ENCODE assay signal across 8 cellular contexts in genomic region chr21:27564684-27565280, GRCh38.
A peak's percentile ranks its signal among the peaks of the same experiment; 100 is the strongest.
DNase-seq lines count a peak whose midpoint lies in the region; ATAC-seq, FAIRE-seq and TF ChIP-seq lines count a peak whose summit lies in the region.

No MANE protein-coding gene starts in this region.

- no peak overlapping the region for H3K4me3 ChIP-seq in PC-3 (ENCODE audit: low read length)

- no peaks in the 10 kb centered on the region for H3K36me3 ChIP-seq in PC-3 (ENCODE audit: low read depth, low read length)

- H4K20me1 ChIP-seq in PC-3 (ENCODE audit: low read length), result no peaks in the 10 kb centered on the region

- FAIRE-seq in GM12892 (lab: Jason Lieb, UNC), result no peak

- intact Hi-C loops in PC-3 (cut with micrococcal nuclease), result loop anchor here (1.0 to 10.0 kb wide), 9 partner anchors 87 to 1183 kb away; partner anchors contain the start of gene ADAMTS5

- no peaks in the 10 kb centered on the region for H3K36me3 Mint-ChIP-seq in nephron (ENCODE audit: low read depth)

- peaks cover 1% of the 10 kb centered on the region for H3K4me1 ChIP-seq in PC-3 (ENCODE audit: insufficient read depth, low read length)

- no peaks in the 10 kb centered on the region for H3K27me3 ChIP-seq in PC-3 (ENCODE audit: low read length)

- H3K4me1 Mint-ChIP-seq in nephron, result peaks cover 42% of the 10 kb centered on the region

- H3K27me3 Mint-ChIP-seq in nephron (ENCODE audit: low read depth), result no peaks in the 10 kb centered on the region

- TF ChIP-seq CTCF in PC-3 (conservative IDR thresholded peaks at IDR 0.05; ENCODE audit: low read depth, low read length) (peak; percentile 80), nephron (IDR thresholded peaks at IDR 0.05; ENCODE audit: unreplicated experiment in 3 of 3) (peak; percentile 65 to 75 (median 66))

- H3K4me2 ChIP-seq in PC-3 (ENCODE audit: low read length), result no peak overlapping the region

- 0 out of 2 replicates have a peak overlapping the region, but pooled peaks have one; percentile 44 for H2AFZ ChIP-seq in PC-3 (ENCODE audit: low read length)

- H3K27ac Mint-ChIP-seq in nephron, result peak overlapping the region; percentile 81 to 90 (median 86)

- no peaks in the 10 kb centered on the region for H3F3A ChIP-seq in PC-3 (ENCODE audit: low read length, unreplicated experiment)

- H3K4me3 Mint-ChIP-seq in nephron, result no peak overlapping the region

- DNase-seq in ACHN (peak; percentile 73), H4 (ENCODE audit: low spot score) (peak; percentile 58), PC-3 (peak; percentile 52), epidermal melanocyte (ENCODE audit: insufficient read length, low spot score) (peak; percentile 46), GM12892 (ENCODE audit: insufficient read length) (no peak)
- DNase-seq in stimulated activated naive CD4-positive, alpha-beta T cell treated with Interleukin-2 at 50 U/mL for 16 hours (lab: John Stamatoyannopoulos, UW), result no peak

- in situ Hi-C loops in ACHN (cut with HindIII; ENCODE audit: low pct_ligation_motif_present, low pct_unique_long_range_greater_than_20kb, low sequenced_read_pairs), result no loop called here

- CTCF ChIA-PET in PC-3 (lab: Charles Lee), result interaction anchor here (0.6 to 0.7 kb wide), 3 partner anchors 136 to 868 kb away, joined by 3 to 9 read pairs (median 3); no protein-coding TSS in a partner anchor

- POLR2A ChIA-PET in PC-3 (lab: Charles Lee; ENCODE audit: unreplicated experiment), result no interaction called here

- BruUV-seq in PC-3 (replicated peaks; lab: Mats Ljungman, UMichigan), result no TSS peak

- H3K9me3 Mint-ChIP-seq in nephron, result no peaks in the 10 kb centered on the region

- ATAC-seq in PC-3 (peak; percentile 99), GM18868 (IDR thresholded peaks at IDR 0.05; ENCODE audit: unreplicated experiment) (no peak)

- no peaks in the 10 kb centered on the region for H3K9me3 ChIP-seq in PC-3 (ENCODE audit: low read length)

- no peak overlapping the region for H3K27ac ChIP-seq in PC-3 (ENCODE audit: low read length)

- TF ChIP-seq POLR2A in GM12892 (IDR thresholded peaks at IDR 0.05; ENCODE audit: low read depth, low read length), result no peak

- H3K9ac ChIP-seq in PC-3 (ENCODE audit: low read length), result no peak overlapping the region

- H3K9me2 ChIP-seq in PC-3 (replicated peaks; ENCODE audit: low read length), result no peaks in the 10 kb centered on the region

- H3K79me2 ChIP-seq in PC-3 (ENCODE audit: low read length), result no peaks in the 10 kb centered on the region

Comparison
In these comparisons a context has a peak if more than half of its experiments do, and no peak if none do; other contexts are left out.
1. DNase-seq: peak in ACHN (single experiment), H4 (single experiment), PC-3 (single experiment) and epidermal melanocyte (single experiment); none in GM12892 (single experiment) and stimulated activated naive CD4-positive, alpha-beta T cell treated with Interleukin-2 at 50 U/mL for 16 hours (single experiment).